ENCODE assay signal across 1 cellular context in genomic region chr9:71812385-71812784, GRCh38.
TF ChIP-seq lines count a peak whose summit lies in the region.

No MANE protein-coding gene starts in this region.

TF ChIP-seq in GM23338, 12 proteins besides CTCF, POLR2A, EP300 and RAD21 (continued from another document):
- TF ChIP-seq ZNF462 (CRISPR knock-in tag; IDR thresholded peaks at IDR 0.05), result no peak
